Comparison of ENCODE assay signal across 8 cellular contexts in the genomic region with DNA sequence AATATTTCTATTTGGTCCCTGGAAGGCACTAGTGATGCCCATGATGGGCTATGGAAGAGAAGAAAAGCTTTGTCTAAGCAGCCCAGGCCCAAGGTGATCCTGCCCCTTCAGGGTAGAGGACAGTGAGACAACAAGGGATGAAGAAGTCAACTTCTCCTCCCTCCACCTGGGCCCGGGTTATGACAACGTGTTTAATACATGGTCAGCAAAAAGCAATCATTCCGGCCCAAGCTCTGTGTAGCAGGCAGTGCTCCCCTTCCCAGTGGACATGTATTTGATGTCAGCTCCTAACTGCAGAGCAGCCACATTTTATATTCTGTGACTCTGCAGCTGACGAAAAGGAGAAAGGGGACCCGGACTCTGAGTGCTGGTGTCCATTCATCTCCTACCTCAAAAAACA.
"Had no signal": no experiment of that assay in that cellular context is flagged by ENCODE, and none has a peak within 500 bp of the region (broad histone marks: within the 10 kb centered on the region; RNA-seq: fewer than 3 reads in every experiment).

No MANE protein-coding gene starts in this region.

- H3K4me3 ChIP-seq: GM23338 had no signal

- H3K4me1 Mint-ChIP-seq: GM23338 had no signal

- ATAC-seq: GM23338 had no signal

- FAIRE-seq: H1, H54, HTR-8/SVneo had no signal

- H3K4me2 ChIP-seq: GM23338 had no signal

- DNase-seq: H9, HCEC 1CT, KG1 had no signal

- H3K9me3 Mint-ChIP-seq: GM23338, H9 had no signal

- H3K4me3 Mint-ChIP-seq: GM23338, H9, IgD-negative memory B cell had no signal

- H3K27ac Mint-ChIP-seq: GM23338, IgD-negative memory B cell had no signal

- H3K27me3 Mint-ChIP-seq: IgD-negative memory B cell had no signal
